ENCODE assay signal across 1 cellular context in the genomic region with DNA sequence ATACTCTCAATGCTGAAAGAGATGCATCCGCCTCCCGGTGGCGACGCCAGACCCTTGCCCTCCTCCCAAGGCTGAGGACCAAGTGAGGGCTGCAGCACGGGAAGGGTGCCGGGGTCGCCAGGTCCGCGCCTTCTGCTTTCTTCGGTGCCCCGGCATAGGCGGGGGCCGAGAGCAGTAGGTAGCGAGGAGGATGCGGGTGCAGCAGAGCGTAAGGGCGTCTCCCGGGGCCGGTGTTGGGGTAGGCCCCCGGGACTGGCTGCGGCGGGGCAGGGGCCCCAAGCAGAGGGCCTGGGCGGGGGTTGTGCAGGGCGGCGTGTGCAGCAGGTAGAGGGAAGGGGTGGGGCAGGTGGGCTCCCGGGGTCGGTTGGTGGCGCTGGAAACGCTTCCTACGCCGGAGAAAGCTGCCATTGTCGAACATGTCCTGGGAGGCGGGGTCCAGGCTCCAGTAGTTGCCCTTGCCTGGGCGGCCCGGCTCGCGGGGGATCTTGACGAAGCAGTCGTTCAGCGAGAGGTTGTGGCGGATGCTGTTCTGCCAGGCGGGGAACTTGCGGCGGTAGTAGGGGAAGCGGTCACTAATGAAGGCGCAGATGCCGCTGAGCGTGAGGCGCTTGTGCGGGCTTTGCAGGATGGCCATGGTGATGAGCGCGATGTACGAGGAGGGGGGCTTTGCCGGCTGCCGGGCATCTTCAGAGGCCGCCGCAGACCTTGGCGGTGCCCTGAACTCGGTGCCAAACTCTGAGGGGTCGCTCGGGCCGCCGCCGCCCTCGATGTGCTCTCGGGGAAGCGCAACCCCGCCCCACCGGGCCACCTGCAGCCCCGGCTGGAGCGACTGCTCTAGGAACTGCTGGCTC.
TF ChIP-seq lines count a peak whose summit lies in the region.

No MANE protein-coding gene starts in this region.

TF ChIP-seq in H1, 55 proteins besides CTCF, POLR2A, EP300 and RAD21:
- TF ChIP-seq KDM4A (IDR thresholded peaks at IDR 0.05; ENCODE audit: low read depth, low read length, severe bottlenecking) = peak; percentile 18
- peak; percentile 80 for TF ChIP-seq EZH2 (IDR thresholded peaks at IDR 0.05; ENCODE audit: low read depth, low read length, severe bottlenecking)
- TF ChIP-seq SUZ12 (IDR thresholded peaks at IDR 0.05; ENCODE audit: low read length) = peak; percentile 63
